In the genomic region with DNA sequence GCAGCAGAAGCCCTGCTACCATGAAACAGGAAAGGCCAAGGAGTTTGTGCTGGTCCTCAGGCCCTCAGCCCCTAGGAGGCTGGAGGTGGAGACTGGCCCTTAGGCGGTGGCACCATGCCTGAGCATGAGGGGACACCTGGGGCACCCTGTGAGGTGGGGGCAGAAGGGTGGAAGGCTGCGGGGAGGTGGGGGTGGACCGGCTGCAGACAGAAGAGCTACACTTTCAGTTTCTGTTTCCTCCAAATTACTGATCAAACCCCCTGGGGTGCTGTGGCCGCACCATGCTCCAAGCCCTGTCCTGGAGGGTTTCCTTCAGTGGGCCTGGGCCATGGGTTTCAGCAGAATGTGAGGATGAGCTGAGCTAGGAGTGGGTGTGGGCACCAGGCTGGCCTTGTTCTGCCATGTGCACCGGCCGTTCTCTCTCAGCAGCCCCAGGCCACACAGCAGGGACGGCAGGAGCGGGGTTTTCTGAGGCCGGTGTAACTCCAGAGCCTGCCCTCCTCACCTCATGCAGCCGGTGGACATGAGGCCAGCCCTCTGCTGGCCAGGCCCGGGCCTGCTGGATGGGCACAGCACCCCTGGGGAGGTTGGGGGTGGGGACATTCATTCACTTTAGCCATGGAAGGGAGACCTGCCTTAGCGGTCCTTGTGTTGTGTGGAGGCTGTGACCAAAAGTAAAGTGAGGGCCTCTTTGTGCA, we compare ENCODE assay signal across 1 cellular context.
TF ChIP-seq lines count a peak whose summit lies in the region.

No MANE protein-coding gene starts in this region.

TF ChIP-seq in GM12878, 131 proteins besides CTCF, POLR2A, EP300 and RAD21:
- TF ChIP-seq MYC (IDR thresholded peaks at IDR 0.05; ENCODE audit: insufficient read depth, insufficient read length, insufficient replicate concordance, low read length, severe bottlenecking) (no peak), RCOR1 (conservative IDR thresholded peaks at IDR 0.05; ENCODE audit: low read depth, low read length) (no peak), ASH2L (IDR thresholded peaks at IDR 0.05; ENCODE audit: borderline replicate concordance, low read depth) (no peak), POLR2AphosphoS5 (IDR thresholded peaks at IDR 0.05; ENCODE audit: low read length) (no peak), ZSCAN29 (IDR thresholded peaks at IDR 0.05) (no peak), CEBPB (IDR thresholded peaks at IDR 0.05; ENCODE audit: borderline replicate concordance in 1 of 2, low read depth in 2 of 2, low read length in 2 of 2) (no peak), JUND (IDR thresholded peaks at IDR 0.05; ENCODE audit: low read depth, low read length) (no peak), ESRRA (IDR thresholded peaks at IDR 0.05; ENCODE audit: low read length) (no peak), PML (IDR thresholded peaks at IDR 0.05; ENCODE audit: low read length) (no peak)
- TF ChIP-seq, protein P1, sequence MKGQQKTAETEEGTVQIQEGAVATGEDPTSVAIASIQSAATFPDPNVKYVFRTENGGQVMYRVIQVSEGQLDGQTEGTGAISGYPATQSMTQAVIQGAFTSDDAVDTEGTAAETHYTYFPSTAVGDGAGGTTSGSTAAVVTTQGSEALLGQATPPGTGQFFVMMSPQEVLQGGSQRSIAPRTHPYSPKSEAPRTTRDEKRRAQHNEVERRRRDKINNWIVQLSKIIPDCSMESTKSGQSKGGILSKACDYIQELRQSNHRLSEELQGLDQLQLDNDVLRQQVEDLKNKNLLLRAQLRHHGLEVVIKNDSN (IDR thresholded peaks at IDR 0.05; ENCODE audit: borderline replicate concordance, extremely low read length, insufficient read depth, low read depth, low read length) = no peak
